In genomic region chr11:122628691-122629555, GRCh38 we compare ENCODE assay signal across 1 cellular context.
TF ChIP-seq lines count a peak whose summit lies in the region.

No MANE protein-coding gene starts in this region.

TF ChIP-seq in GM23338, 12 proteins besides CTCF, POLR2A, EP300 and RAD21 (continued from another document):
- TF ChIP-seq ZNF462 (CRISPR knock-in tag; IDR thresholded peaks at IDR 0.05) (no peak), JUNB (IDR thresholded peaks at IDR 0.05; ENCODE audit: unreplicated experiment) (no peak), POLR2AphosphoS5 (IDR thresholded peaks at IDR 0.05; ENCODE audit: low read depth) (no peak), EZH2 (IDR thresholded peaks at IDR 0.05; ENCODE audit: low read depth, unreplicated experiment) (no peak), ETS1 (IDR thresholded peaks at IDR 0.05) (no peak)
